In the genomic region with DNA sequence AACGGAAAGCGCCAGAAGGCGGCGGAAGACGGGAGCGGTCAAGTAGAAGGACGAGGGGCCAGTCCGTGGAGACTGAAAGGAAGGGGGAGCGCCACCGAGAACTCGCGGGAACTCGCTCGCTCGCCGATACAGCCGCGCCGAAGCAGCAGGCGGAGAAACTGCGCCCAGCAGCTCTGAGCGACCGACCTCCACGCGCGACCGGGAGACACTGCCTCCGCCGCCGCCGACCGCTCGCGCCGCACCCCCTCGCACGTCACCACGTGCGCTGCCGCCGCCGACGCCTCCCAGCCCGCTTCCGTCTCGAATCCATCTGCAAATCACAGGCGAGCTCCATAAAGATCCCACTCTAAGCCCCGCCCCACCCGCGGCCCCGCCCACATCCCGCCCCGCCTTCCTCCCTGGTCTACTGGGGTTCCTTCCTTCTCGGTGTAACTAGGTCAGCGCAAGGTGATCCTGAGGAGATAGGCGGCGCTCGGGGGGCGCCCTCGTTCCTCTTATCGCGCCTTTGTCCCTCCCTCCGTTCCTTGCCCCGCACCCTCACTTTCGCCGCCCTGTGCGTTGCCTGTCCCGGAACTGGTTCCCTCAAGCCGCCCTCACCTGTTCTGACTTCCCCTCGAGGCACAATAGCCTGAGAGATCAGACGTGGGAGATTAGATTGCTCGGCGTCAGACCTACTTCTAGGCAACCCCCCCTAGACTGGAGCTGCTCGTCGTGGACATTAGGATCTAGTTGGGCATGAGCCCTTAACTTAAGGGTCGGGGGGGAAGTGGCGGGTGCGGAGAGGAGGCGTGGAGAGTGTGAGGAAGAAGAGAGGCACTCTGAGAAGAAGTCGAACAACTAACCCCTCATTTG, we compare ENCODE assay signal across 8 cellular contexts. TPM values are rescaled to one million over a fixed set of nuclear protein-coding genes. Genes with fewer than 3 reads are reported as not detected.
A peak's percentile ranks its signal among the peaks of the same experiment; 100 is the strongest.
DNase-seq lines count a peak whose midpoint lies in the region; ATAC-seq and TF ChIP-seq lines count a peak whose summit lies in the region.

Gene IVNS1ABP (minus strand): TSS at position 210 of the 852 bp plus-strand sequence. CDS start 7,750 bp downstream, outside the sequence.

- POLR2A ChIA-PET in PC-3 (lab: Charles Lee; ENCODE audit: unreplicated experiment) = interaction anchor here (0.6 kb wide), 5 partner anchors 12 to 364 kb away, joined by 3 to 6 read pairs (median 4); no protein-coding TSS in a partner anchor

- peaks cover 30% of the 10 kb centered on the region for H3K4me1 ChIP-seq in PC-3 (ENCODE audit: insufficient read depth, low read length)
- H3K4me1 ChIP-seq in mucosa of stomach (ENCODE audit: control insufficient read depth, insufficient read depth, low read length) = peaks cover 29% of the 10 kb centered on the region

- H3K9me3 ChIP-seq in PC-3 (ENCODE audit: low read length) = no peaks in the 10 kb centered on the region
- no peaks in the 10 kb centered on the region for H3K9me3 ChIP-seq in mucosa of stomach (ENCODE audit: control insufficient read depth, low read length)

- CTCF ChIA-PET in PC-3 (lab: Charles Lee) = interaction anchor here (0.6 to 1.0 kb wide), 3 partner anchors 57 to 279 kb away, joined by 3 to 6 read pairs (median 5); no protein-coding TSS in a partner anchor

- H3K4me3 ChIP-seq in Jurkat, Clone E6-1 (ENCODE audit: low read length) = peak within 1 kb of the TSS; percentile 91
- H3K4me3 ChIP-seq in PC-3 (ENCODE audit: low read length) (peak within 1 kb of the TSS; percentile 98), mucosa of stomach (ENCODE audit: low read length) (peak within 1 kb of the TSS; percentile 97)

- H3K4me2 ChIP-seq in PC-3 (ENCODE audit: low read length) = peak within 1 kb of the TSS; percentile 95

- peaks cover 48% of the 10 kb centered on the region for H3K79me2 ChIP-seq in PC-3 (ENCODE audit: low read length)

- peak within 1 kb of the TSS; percentile 92 for H3K9ac ChIP-seq in PC-3 (ENCODE audit: low read length)
- H3K9ac ChIP-seq in mucosa of stomach (ENCODE audit: low read length) = peak within 1 kb of the TSS; percentile 95

- H3K27ac ChIP-seq in PC-3 (ENCODE audit: low read length) = peak within 1 kb of the TSS; percentile 62

- TF ChIP-seq CTCF in PC-3 (conservative IDR thresholded peaks at IDR 0.05; ENCODE audit: low read depth, low read length) = peak; percentile 32; the same call in 1 of the 2 replicates

- no peaks in the 10 kb centered on the region for H3F3A ChIP-seq in PC-3 (ENCODE audit: low read length, unreplicated experiment)

- DNase-seq in DMS53 (lab: John Stamatoyannopoulos, UW) (peak; percentile 97), PC-3 (peak; percentile 78), erythroblast (lab: John Stamatoyannopoulos, UW) (peak; percentile 97 to 98)
- DNase-seq in Jurkat, Clone E6-1 (ENCODE audit: low read depth, low spot score) = peak; percentile 96
- peak; percentile 92 for DNase-seq in activated T-cell treated with anti-CD3 and anti-CD28 coated beads, Interleukin-2, amount 50 U/mL, for 1 hour
- DNase-seq in stimulated activated CD8-positive, alpha-beta memory T cell treated with anti-CD3 and anti-CD28 coated beads, Interleukin-7, amount 100 ng/mL, for 1 hour (ENCODE audit: low read depth in 2 of 2) = peak; percentile 90 to 92

- no peaks in the 10 kb centered on the region for H3K27me3 ChIP-seq in PC-3 (ENCODE audit: low read length)
- H3K27me3 ChIP-seq in mucosa of stomach (ENCODE audit: control insufficient read depth, insufficient read depth, low read length) = no peaks in the 10 kb centered on the region

- H3K36me3 ChIP-seq in PC-3 (ENCODE audit: low read depth, low read length) (no peaks in the 10 kb centered on the region), mucosa of stomach (ENCODE audit: control insufficient read depth, insufficient read depth, low read length) (no peaks in the 10 kb centered on the region)

- intact Hi-C loops in PC-3 (cut with micrococcal nuclease) = loop anchor here (2.0 to 10.0 kb wide), 3 partner anchors 58 to 355 kb away; no protein-coding TSS in a partner anchor

- peak within 1 kb of the TSS; percentile 97 for H2AFZ ChIP-seq in PC-3 (ENCODE audit: low read length)

- ATAC-seq in GM21619 (IDR thresholded peaks at IDR 0.05; ENCODE audit: unreplicated experiment) = peak; percentile 69
- ATAC-seq in PC-3 = peak; percentile 68

- BruUV-seq in PC-3 (replicated peaks; lab: Mats Ljungman, UMichigan) = TSS peak; percentile 79

- peaks cover 36% of the 10 kb centered on the region for H4K20me1 ChIP-seq in PC-3 (ENCODE audit: low read length)

- no peaks in the 10 kb centered on the region for H3K9me2 ChIP-seq in PC-3 (replicated peaks; ENCODE audit: low read length)

- TF ChIP-seq POLR2A in erythroblast (IDR thresholded peaks at IDR 0.05; ENCODE audit: low read length) = peak; percentile 95

RNA-seq across cellular contexts. Expression of gene IVNS1ABP, which starts in this region (rescaled TPM):
- polyA plus RNA-seq in Jurkat, Clone E6-1 (2012; ENCODE audit: insufficient read depth, insufficient read length) = 76.1 TPM
- total RNA-seq in PC-3 (2014; rRNA removed) = 21.0 and 30.7 TPM in 2 replicates

Comparison
In these comparisons a context has a peak if more than half of its experiments do, and no peak if none do; other contexts are left out.
1. Peak in every context shown above with its lines: DNase-seq, ATAC-seq, H3K4me3 ChIP-seq and H3K27ac ChIP-seq.